Comparison of ENCODE assay signal across 8 cellular contexts in the genomic region with DNA sequence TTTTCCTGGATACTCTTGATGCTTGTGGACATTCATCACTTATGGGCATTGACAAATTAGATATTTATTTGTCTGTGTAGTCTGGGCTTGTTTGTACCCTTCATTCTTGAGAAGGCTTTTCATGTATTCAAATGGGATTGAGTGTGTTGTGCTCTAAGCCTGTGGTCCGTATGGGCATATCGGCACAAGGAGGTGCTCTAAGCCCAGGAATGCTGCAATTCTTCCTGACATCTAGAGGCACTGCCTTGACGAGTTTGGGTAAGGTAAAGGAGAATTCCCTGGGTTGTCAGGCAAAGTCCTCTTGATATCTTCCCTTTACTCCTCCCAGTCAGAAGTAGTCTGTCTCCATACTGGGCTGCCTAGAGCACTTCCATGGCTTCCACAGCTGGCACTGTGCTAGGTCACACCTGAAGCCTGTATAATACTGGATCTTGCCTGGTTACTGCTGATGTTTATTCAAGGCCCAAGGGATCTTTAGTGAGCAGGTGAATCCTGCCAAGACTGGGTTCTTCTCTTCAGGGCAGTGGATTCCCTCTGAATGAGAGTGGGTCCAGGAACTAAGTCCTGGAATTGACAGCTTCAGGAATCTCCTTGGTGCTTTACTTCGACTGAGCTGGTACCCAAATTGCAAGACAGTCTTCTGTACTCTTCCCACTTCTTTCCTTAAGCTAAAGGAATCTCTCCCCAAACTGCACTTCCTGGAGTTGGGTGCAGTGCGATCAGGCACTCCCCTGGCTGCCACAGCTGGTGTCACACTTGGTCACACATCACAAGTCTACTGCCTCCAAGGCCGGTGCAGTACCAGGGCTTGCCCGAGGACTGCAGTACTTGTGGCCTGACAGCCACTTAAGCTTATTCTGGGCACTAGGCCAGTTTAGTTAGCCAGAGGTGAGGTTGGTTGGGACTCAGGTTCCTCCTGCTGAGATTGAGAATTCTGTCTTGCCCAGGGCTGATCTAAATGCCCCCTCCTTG. TPM values are rescaled to one million over a fixed set of nuclear protein-coding genes. Genes with fewer than 3 reads are reported as not detected.
A peak's percentile ranks its signal among the peaks of the same experiment; 100 is the strongest.
DNase-seq lines count a peak whose midpoint lies in the region; ATAC-seq, FAIRE-seq and TF ChIP-seq lines count a peak whose summit lies in the region.

No MANE protein-coding gene starts in this region.

- in situ Hi-C loops in SK-MEL-5 (cut with HindIII; ENCODE audit: low pct_unique_long_range_greater_than_20kb, low sequenced_read_pairs), result no loop called here

- TF ChIP-seq CTCF in neural crest cell (conservative IDR thresholded peaks at IDR 0.05), result peak; percentile 13

- DNase-seq in DMS53 treated with DMSO at 0.1 percent for 48 hours (lab: John Stamatoyannopoulos, UW; ENCODE audit: unreplicated experiment) (peak; percentile 71), SK-MEL-5 (ENCODE audit: low read depth, low spot score) (peak; percentile 30), neural crest cell (ENCODE audit: low read depth, low spot score) (no peak), SW 1271 (lab: John Stamatoyannopoulos, UW) (no peak), frontal cortex (ENCODE audit: low spot score in 2 of 2) (no peak), retina (no peak)

- H3K4me1 Mint-ChIP-seq in neural crest cell, result no peaks in the 10 kb centered on the region

- no peak for FAIRE-seq in frontal cortex (lab: Jason Lieb, UNC)

- H3K36me3 Mint-ChIP-seq in neural crest cell (ENCODE audit: low read depth), result peaks cover 16% of the 10 kb centered on the region

- ATAC-seq in GM19438 (IDR thresholded peaks at IDR 0.05; ENCODE audit: low read depth, unreplicated experiment), result peak; percentile 100
- ATAC-seq in HG03280 (IDR thresholded peaks at IDR 0.05; ENCODE audit: unreplicated experiment), result peak; percentile 98

- H3K9me3 Mint-ChIP-seq in neural crest cell, result peaks cover 4% of the 10 kb centered on the region

- H3K27me3 Mint-ChIP-seq in neural crest cell (ENCODE audit: low read depth), result no peaks in the 10 kb centered on the region

- H3K27ac Mint-ChIP-seq in neural crest cell (ENCODE audit: unreplicated experiment), result no peak overlapping the region

- H3K4me3 Mint-ChIP-seq in neural crest cell, result no peak overlapping the region

RNA-seq across cellular contexts. Expression of a gene that starts 46.0 kb away (rescaled TPM):
- total RNA-seq in SK-MEL-5 (2014; rRNA removed; shearing (Covaris generic)), result 60.9 and 62.4 TPM in 2 replicates
- 26.6 and 37.0 TPM in 2 replicates for polyA plus RNA-seq in SK-MEL-5 (2015; cell fraction: cytosol; rRNA removed)
- polyA plus RNA-seq in SK-MEL-5 (2015; cell fraction: nucleus; rRNA removed), result 23.3 and 34.9 TPM in 2 replicates
- 21.3 and 21.7 TPM in 2 replicates for total RNA-seq in neural crest cell
- total RNA-seq in frontal cortex, result 54.2 TPM

Comparison
In these comparisons a context has a peak if more than half of its experiments do, and no peak if none do; other contexts are left out.
1. DNase-seq: peak in DMS53 treated with DMSO at 0.1 percent for 48 hours (single experiment) and SK-MEL-5 (single experiment); none in neural crest cell (single experiment), SW 1271 (0 of 2), frontal cortex (0 of 2) and retina (single experiment).